ENCODE assay signal across 15 cellular contexts in genomic region chr2:178858896-178859628, GRCh38.
"Had no signal": no experiment of that assay in that cellular context is flagged by ENCODE, and none has a peak within 500 bp of the region (broad histone marks: within the 10 kb centered on the region; RNA-seq: fewer than 3 reads in every experiment).

No MANE protein-coding gene starts in this region.

- H3K4me3 ChIP-seq: thyroid gland had no signal

- ATAC-seq: activated naive CD8-positive, alpha-beta T cell treated with anti-CD3 and anti-CD28 coated beads, Interleukin-2, amount 50 U/mL, for 24 hours; left lobe of liver; T-cell had no signal

- H3K27me3 ChIP-seq: thyroid gland had no signal

- H3K27me3 Mint-ChIP-seq: activated naive CD8-positive, alpha-beta T cell treated with anti-CD3 and anti-CD28 coated beads, Interleukin-2, amount 50 U/mL, for 24 hours; dendritic cell treated with granulocyte-macrophage colony-stimulating factor and Interleukin-4, amounts not matched to agents 40 ng/mL and 50 ng/mL, for 4 days; memory B cell; T-cell had no signal

- H3K4me1 ChIP-seq: thyroid gland had no signal

- H3K9me3 ChIP-seq: thyroid gland had no signal

- H3K36me3 ChIP-seq: thyroid gland had no signal

- H3K27ac Mint-ChIP-seq: activated naive CD8-positive, alpha-beta T cell treated with anti-CD3 and anti-CD28 coated beads, Interleukin-2, amount 50 U/mL, for 24 hours; dendritic cell treated with granulocyte-macrophage colony-stimulating factor and Interleukin-4, amounts not matched to agents 40 ng/mL and 50 ng/mL, for 4 days; endodermal cell; memory B cell; nephron progenitor cell; T-cell had no signal

- H3K4me3 Mint-ChIP-seq: activated naive CD8-positive, alpha-beta T cell treated with anti-CD3 and anti-CD28 coated beads, Interleukin-2, amount 50 U/mL, for 24 hours; dendritic cell treated with granulocyte-macrophage colony-stimulating factor and Interleukin-4, amounts not matched to agents 40 ng/mL and 50 ng/mL, for 4 days; endodermal cell; memory B cell; nephron progenitor cell; T-cell had no signal

- H3K27ac ChIP-seq: thyroid gland, WERI-Rb-1 had no signal

- H3K9me3 Mint-ChIP-seq: activated naive CD8-positive, alpha-beta T cell treated with anti-CD3 and anti-CD28 coated beads, Interleukin-2, amount 50 U/mL, for 24 hours; dendritic cell treated with granulocyte-macrophage colony-stimulating factor and Interleukin-4, amounts not matched to agents 40 ng/mL and 50 ng/mL, for 4 days; endodermal cell; memory B cell; nephron progenitor cell; T-cell had no signal

- H3K4me1 Mint-ChIP-seq: activated naive CD8-positive, alpha-beta T cell treated with anti-CD3 and anti-CD28 coated beads, Interleukin-2, amount 50 U/mL, for 24 hours; memory B cell; T-cell had no signal

- DNase-seq: activated CD4-positive, alpha-beta T cell treated with anti-CD3 and anti-CD28 coated beads for 4 hours; activated CD8-positive, alpha-beta memory T cell treated with anti-CD3 and anti-CD28 coated beads for 24 hours; activated naive CD4-positive, alpha-beta T cell treated with Interleukin-2 at 50 U/mL for 16 hours; activated naive CD8-positive, alpha-beta T cell treated with anti-CD3 and anti-CD28 coated beads, Interleukin-2, amount 50 U/mL, for 24 hours; endodermal cell; erythroblast; glutamatergic neuron; nephron progenitor cell; small intestine; T-cell; thyroid gland; WERI-Rb-1 had no signal
